ENCODE assay signal across 1 cellular context in genomic region chr6:168060521-168060931, GRCh38.
TF ChIP-seq lines count a peak whose summit lies in the region.

No MANE protein-coding gene starts in this region.

TF ChIP-seq in GM23338, 12 proteins besides CTCF, POLR2A, EP300 and RAD21 (continued from another document):
- TF ChIP-seq ZNF462 (CRISPR knock-in tag; IDR thresholded peaks at IDR 0.05) (no peak), POLR2AphosphoS5 (IDR thresholded peaks at IDR 0.05; ENCODE audit: low read depth) (no peak), ZNF331 (CRISPR knock-in tag; IDR thresholded peaks at IDR 0.05; ENCODE audit: low read depth) (no peak), CREB1 (CRISPR knock-in tag; IDR thresholded peaks at IDR 0.05; ENCODE audit: low read depth) (no peak), JUNB (IDR thresholded peaks at IDR 0.05; ENCODE audit: unreplicated experiment) (no peak)
